ENCODE assay signal across 10 cellular contexts in the genomic region with DNA sequence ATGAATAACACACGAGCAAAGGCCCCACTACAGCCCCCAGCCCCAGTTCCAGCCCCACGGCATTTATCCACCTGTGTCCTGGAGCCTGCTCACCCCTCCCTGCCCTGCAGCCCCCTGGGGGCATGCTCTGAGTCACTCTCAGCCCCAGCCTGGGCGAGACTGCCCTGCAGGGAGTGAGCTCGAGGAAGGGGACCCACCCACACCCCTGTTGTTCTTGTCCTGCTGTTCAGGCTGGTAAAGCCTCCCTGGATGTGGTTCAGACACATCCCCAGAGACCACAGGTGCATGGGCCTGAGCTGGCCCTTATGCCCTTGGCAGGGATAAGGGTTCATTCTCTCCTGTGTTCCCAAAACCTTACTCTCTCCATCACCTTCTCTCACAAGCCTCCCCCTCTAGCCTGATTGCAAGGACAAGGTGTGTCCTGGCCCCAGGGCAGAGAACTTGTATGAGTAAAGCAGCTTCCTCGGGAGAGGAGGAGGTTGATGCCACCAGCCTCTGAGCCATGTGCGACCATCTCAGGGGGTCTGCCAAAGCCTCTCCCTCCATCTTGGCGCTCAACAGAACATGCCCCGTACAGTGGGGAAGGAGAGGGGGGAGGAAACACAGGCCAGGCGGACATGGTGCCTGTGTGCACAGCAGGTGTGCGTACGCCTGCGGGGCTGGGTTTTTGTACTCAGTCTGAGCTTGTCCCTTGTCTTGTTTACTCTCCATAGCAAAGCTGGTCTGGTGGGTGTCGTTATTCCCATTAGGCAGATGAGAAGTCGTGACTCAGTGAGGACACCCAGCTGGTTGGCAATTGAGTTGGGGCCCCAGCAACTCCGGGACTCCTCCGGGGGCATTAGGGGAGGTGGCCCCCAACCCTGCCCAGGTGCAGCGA.
DNase-seq lines count a peak whose midpoint lies in the region; ATAC-seq and TF ChIP-seq lines count a peak whose summit lies in the region.
"Had no signal": no experiment of that assay in that cellular context is flagged by ENCODE, and none has a peak within 500 bp of the region (broad histone marks: within the 10 kb centered on the region; RNA-seq: fewer than 3 reads in every experiment).

No MANE protein-coding gene starts in this region.

- no peak overlapping the region for H3K4me2 ChIP-seq in osteoblast (ENCODE audit: insufficient read depth, low read length)

- no peak overlapping the region for H2AFZ ChIP-seq in osteoblast (ENCODE audit: low read length)

- ATAC-seq in HG02884 (IDR thresholded peaks at IDR 0.05; ENCODE audit: unreplicated experiment): no peak

- H3K27ac ChIP-seq in RWPE1: no peak overlapping the region
- H3K27ac ChIP-seq in osteoblast (ENCODE audit: low read depth, low read length): no peak overlapping the region
- H3K27ac ChIP-seq: vagina had no signal

- POLR2A ChIA-PET in RWPE1 (lab: Yijun Ruan, JAX; ENCODE audit: low non-redundant PET): no interaction called here

- H4K20me1 ChIP-seq in osteoblast (ENCODE audit: insufficient read depth, low read length): no peaks in the 10 kb centered on the region

- TF ChIP-seq CTCF in RWPE1 (conservative IDR thresholded peaks at IDR 0.05; ENCODE audit: low read depth) (no peak), osteoblast (IDR thresholded peaks at IDR 0.05; ENCODE audit: extremely low read depth, low read depth, low read length) (no peak), BE2C (IDR thresholded peaks at IDR 0.05; ENCODE audit: low read depth, low read length) (no peak)

- DNase-seq in NCI-H748 (lab: John Stamatoyannopoulos, UW; ENCODE audit: unreplicated experiment) (peak; percentile 24), NCI-H748 treated with DMSO at 0.1 percent for 48 hours (lab: John Stamatoyannopoulos, UW) (no peak), NCI-H1092 treated with DMSO at 0.1 percent for 48 hours (lab: John Stamatoyannopoulos, UW) (peak; percentile 29), RWPE1 (ENCODE audit: low spot score) (peak; percentile 36), osteoblast (ENCODE audit: insufficient read length, low spot score, missing footprints) (peak; percentile 72), BE2C (no peak)
- DNase-seq in activated CD8-positive, alpha-beta memory T cell treated with anti-CD3 and anti-CD28 coated beads for 24 hours: no peak

- H3K36me3 ChIP-seq in osteoblast (ENCODE audit: insufficient read depth, low read length): no peaks in the 10 kb centered on the region
- no peaks in the 10 kb centered on the region for H3K36me3 ChIP-seq in BE2C
- H3K36me3 ChIP-seq: vagina had no signal

- no peaks in the 10 kb centered on the region for H3K79me2 ChIP-seq in osteoblast (ENCODE audit: insufficient read depth, low read length)

- H3K9me3 ChIP-seq in osteoblast (ENCODE audit: low read depth, low read length) (no peaks in the 10 kb centered on the region), BE2C (no peaks in the 10 kb centered on the region)
- H3K9me3 ChIP-seq: A549, vagina had no signal

- H3K4me3 ChIP-seq in osteoblast (ENCODE audit: insufficient read depth, low read length) (no peak overlapping the region), BE2C (ENCODE audit: low read depth, low read length) (no peak overlapping the region)
- H3K4me3 ChIP-seq: A549, vagina had no signal

- peaks cover 51% of the 10 kb centered on the region for H3K27me3 ChIP-seq in osteoblast (ENCODE audit: insufficient read depth, low read length)
- H3K27me3 ChIP-seq in BE2C: no peaks in the 10 kb centered on the region
- H3K27me3 ChIP-seq: vagina had no signal

- H3K4me1 ChIP-seq in osteoblast (ENCODE audit: insufficient read depth, low read length) (no peaks in the 10 kb centered on the region), BE2C (no peaks in the 10 kb centered on the region)
- H3K4me1 ChIP-seq: vagina had no signal

- CTCF ChIA-PET in RWPE1 (lab: Yijun Ruan, JAX): interaction anchor here (0.5 to 3.0 kb wide), 11 partner anchors 11 to 627 kb away, joined by 3 to 12 read pairs (median 3); no protein-coding TSS in a partner anchor

Comparison
In these comparisons a context has a peak if more than half of its experiments do, and no peak if none do; other contexts are left out.
1. DNase-seq: peak in NCI-H748 (single experiment), NCI-H1092 treated with DMSO at 0.1 percent for 48 hours (single experiment), RWPE1 (single experiment) and osteoblast (single experiment); none in NCI-H748 treated with DMSO at 0.1 percent for 48 hours (single experiment), activated CD8-positive, alpha-beta memory T cell treated with anti-CD3 and anti-CD28 coated beads for 24 hours (single experiment) and BE2C (single experiment).